Comparison of ENCODE assay signal across 15 cellular contexts in the genomic region with DNA sequence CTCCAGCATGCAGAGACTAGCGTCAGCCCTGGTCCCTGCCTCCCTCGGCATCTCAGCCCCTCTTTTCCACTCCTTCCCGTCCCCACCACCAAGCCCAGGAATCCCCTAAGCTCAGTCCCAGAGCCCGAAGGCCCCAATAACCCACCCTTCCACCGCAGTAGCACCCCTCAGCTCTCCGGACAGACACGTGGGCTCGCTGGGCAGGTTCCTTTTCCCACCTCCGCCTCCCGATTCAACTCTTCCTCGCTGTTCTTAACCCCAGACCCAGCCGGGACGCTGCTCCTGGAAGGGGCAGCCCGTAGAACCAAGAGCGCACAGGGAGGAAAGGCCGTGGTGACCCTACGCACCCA. TPM values are rescaled to one million over a fixed set of nuclear protein-coding genes. Genes with fewer than 3 reads are reported as not detected.
DNase-seq lines count a peak whose midpoint lies in the region; ATAC-seq and TF ChIP-seq lines count a peak whose summit lies in the region.
"Had no signal": no experiment of that assay in that cellular context is flagged by ENCODE, and none has a peak within 500 bp of the region (broad histone marks: within the 10 kb centered on the region; RNA-seq: fewer than 3 reads in every experiment).

No MANE protein-coding gene starts in this region.

- H3K27ac ChIP-seq in colonic mucosa (peak overlapping the region; percentile 63), urinary bladder (ENCODE audit: low read depth) (no peak overlapping the region)
- H3K27ac ChIP-seq: cardiac muscle cell, suprapubic skin had no signal

- intact Hi-C loops in colonic mucosa (cut with DNase I) = loop anchor here (5.0 kb wide), 3 partner anchors 63 to 238 kb away; no protein-coding TSS in a partner anchor

- peak overlapping the region; percentile 59 for H3K4me3 ChIP-seq in colonic mucosa
- H3K4me3 ChIP-seq in urinary bladder (ENCODE audit: low read depth, low read length) = peak overlapping the region; percentile 9
- H3K4me3 ChIP-seq: cardiac muscle cell had no signal

- no peak for ATAC-seq in stimulated activated naive CD8-positive, alpha-beta T cell treated with anti-CD3 and anti-CD28 coated beads, Interleukin-15, Interleukin-2, amounts not matched to agents 100 U/mL and 50 U/mL, for 24 hours
- ATAC-seq in natural killer cell treated with Interleukin-12 subunit alpha and Interleukin-12 subunit beta and Interleukin-15 and Interleukin-18, amount 100 ng/mL, for 72 hours = no peak
- no peak for ATAC-seq in HG02642 (IDR thresholded peaks at IDR 0.05; ENCODE audit: poor library complexity, unreplicated experiment)

- peak overlapping the region; percentile 56 for H3K4me3 Mint-ChIP-seq in stimulated activated naive CD8-positive, alpha-beta T cell treated with anti-CD3 and anti-CD28 coated beads, Interleukin-15, Interleukin-2, amounts not matched to agents 100 ng/mL and 50 ng/mL, for 24 hours
- peak overlapping the region; percentile 32 for H3K4me3 Mint-ChIP-seq in natural killer cell treated with Interleukin-12 subunit alpha and Interleukin-12 subunit beta and Interleukin-15 and Interleukin-18, amount 100 ng/mL, for 72 hours
- no peak overlapping the region for H3K4me3 Mint-ChIP-seq in mesothelial cell of epicardium

- H3K9me3 ChIP-seq in colonic mucosa = no peaks in the 10 kb centered on the region
- H3K9me3 ChIP-seq: suprapubic skin had no signal

- TF ChIP-seq CTCF in colonic mucosa (IDR thresholded peaks at IDR 0.05) (no peak), mesothelial cell of epicardium (IDR thresholded peaks at IDR 0.05; ENCODE audit: unreplicated experiment) (no peak)

- H3K9me3 Mint-ChIP-seq in stimulated activated naive CD8-positive, alpha-beta T cell treated with anti-CD3 and anti-CD28 coated beads, Interleukin-15, Interleukin-2, amounts not matched to agents 100 ng/mL and 50 ng/mL, for 24 hours = no peaks in the 10 kb centered on the region
- no peaks in the 10 kb centered on the region for H3K9me3 Mint-ChIP-seq in natural killer cell treated with Interleukin-12 subunit alpha and Interleukin-12 subunit beta and Interleukin-15 and Interleukin-18, amount 100 ng/mL, for 72 hours
- H3K9me3 Mint-ChIP-seq in mesothelial cell of epicardium = no peaks in the 10 kb centered on the region

- no peaks in the 10 kb centered on the region for H3K36me3 Mint-ChIP-seq in stimulated activated naive CD8-positive, alpha-beta T cell treated with anti-CD3 and anti-CD28 coated beads, Interleukin-15, Interleukin-2, amounts not matched to agents 100 ng/mL and 50 ng/mL, for 24 hours (ENCODE audit: low read depth)
- H3K36me3 Mint-ChIP-seq in natural killer cell treated with Interleukin-12 subunit alpha and Interleukin-12 subunit beta and Interleukin-15 and Interleukin-18, amount 100 ng/mL, for 72 hours = no peaks in the 10 kb centered on the region
- H3K36me3 Mint-ChIP-seq in mesothelial cell of epicardium = no peaks in the 10 kb centered on the region

- H3K36me3 ChIP-seq in colonic mucosa (no peaks in the 10 kb centered on the region), urinary bladder (ENCODE audit: insufficient read depth) (no peaks in the 10 kb centered on the region)
- H3K36me3 ChIP-seq: cardiac muscle cell, suprapubic skin had no signal

- DNase-seq in stimulated activated naive CD8-positive, alpha-beta T cell treated with anti-CD3 and anti-CD28 coated beads, Interleukin-15, Interleukin-2, amounts not matched to agents 100 U/mL and 50 U/mL, for 24 hours = no peak
- DNase-seq in colonic mucosa = no peak
- no peak for DNase-seq in natural killer cell treated with Interleukin-12 subunit alpha and Interleukin-12 subunit beta and Interleukin-15 and Interleukin-18, amount 100 ng/mL, for 72 hours (ENCODE audit: low spot score)
- no peak for DNase-seq in mesothelial cell of epicardium (ENCODE audit: low spot score in 2 of 2, unreplicated experiment in 2 of 2)
- DNase-seq in COLO829 (ENCODE audit: low spot score) = no peak
- DNase-seq: occipital lobe; stimulated activated CD4-positive, alpha-beta T cell treated with anti-CD3 and anti-CD28 coated beads, Interleukin-4, amount 100 ng/mL, for 24 hours had no signal

- peak overlapping the region; percentile 91 to 92 for H3K9ac ChIP-seq in colonic mucosa (ENCODE audit: low read depth in 2 of 2, low read length in 2 of 2)

- H3K4me1 ChIP-seq in colonic mucosa (no peaks in the 10 kb centered on the region), urinary bladder (ENCODE audit: insufficient read depth) (peaks cover 4% of the 10 kb centered on the region)

- H3K27ac Mint-ChIP-seq in stimulated activated naive CD8-positive, alpha-beta T cell treated with anti-CD3 and anti-CD28 coated beads, Interleukin-15, Interleukin-2, amounts not matched to agents 100 ng/mL and 50 ng/mL, for 24 hours = no peak overlapping the region
- no peak overlapping the region for H3K27ac Mint-ChIP-seq in natural killer cell treated with Interleukin-12 subunit alpha and Interleukin-12 subunit beta and Interleukin-15 and Interleukin-18, amount 100 ng/mL, for 72 hours
- H3K27ac Mint-ChIP-seq in mesothelial cell of epicardium = no peak overlapping the region

- H3K27me3 Mint-ChIP-seq in stimulated activated naive CD8-positive, alpha-beta T cell treated with anti-CD3 and anti-CD28 coated beads, Interleukin-15, Interleukin-2, amounts not matched to agents 100 ng/mL and 50 ng/mL, for 24 hours = peaks cover 67% of the 10 kb centered on the region
- peaks cover 31 to 44% of the 10 kb centered on the region in 2 donors for H3K27me3 Mint-ChIP-seq in natural killer cell treated with Interleukin-12 subunit alpha and Interleukin-12 subunit beta and Interleukin-15 and Interleukin-18, amount 100 ng/mL, for 72 hours
- H3K27me3 Mint-ChIP-seq in mesothelial cell of epicardium (ENCODE audit: low read depth) = peaks cover 92% of the 10 kb centered on the region

- peaks cover 33% of the 10 kb centered on the region for H3K27me3 ChIP-seq in colonic mucosa

- peaks cover 23% of the 10 kb centered on the region for H3K4me1 Mint-ChIP-seq in stimulated activated naive CD8-positive, alpha-beta T cell treated with anti-CD3 and anti-CD28 coated beads, Interleukin-15, Interleukin-2, amounts not matched to agents 100 ng/mL and 50 ng/mL, for 24 hours (ENCODE audit: low read depth)
- H3K4me1 Mint-ChIP-seq in natural killer cell treated with Interleukin-12 subunit alpha and Interleukin-12 subunit beta and Interleukin-15 and Interleukin-18, amount 100 ng/mL, for 72 hours (ENCODE audit: low read depth in 2 of 2) = peaks cover 0 to 10% of the 10 kb centered on the region in 2 donors
- peaks cover 8% of the 10 kb centered on the region for H3K4me1 Mint-ChIP-seq in mesothelial cell of epicardium

- 5% methylated on average over 17 of the region's 17 CpGs for WGBS in urinary bladder

RNA-seq across cellular contexts. Expression of a gene that starts 1.4 kb away (rescaled TPM):
- total RNA-seq in colonic mucosa (100 to 1,000 TPM in 1 of 2 donors, 10 to 100 TPM in 1; 82.2 to 103 TPM), urinary bladder (not detected), mesothelial cell of epicardium (0.18 to 0.62 TPM (median 0.38 TPM) in 3 replicates)
- under 1 TPM in 1 of 2 donors, not detected in 1; 0.28 TPM for total RNA-seq in natural killer cell treated with Interleukin-12 subunit alpha and Interleukin-12 subunit beta and Interleukin-15 and Interleukin-18, amount 100 ng/mL, for 72 hours
- polyA plus RNA-seq in urinary bladder = 0.13 TPM
- total RNA-seq: cardiac muscle cell, LHCN-M2, RPMI7951 had no signal
- polyA plus RNA-seq: cardiac muscle cell had no signal

RNA-seq across cellular contexts. Expression of a gene that starts 18.0 kb away (rescaled TPM):
- 1 to 10 TPM in 1 of 2 donors, under 1 TPM in 1; 0.05 to 1.6 TPM for total RNA-seq in colonic mucosa
- not detected for total RNA-seq in natural killer cell treated with Interleukin-12 subunit alpha and Interleukin-12 subunit beta and Interleukin-15 and Interleukin-18, amount 100 ng/mL, for 72 hours
- total RNA-seq in urinary bladder = not detected
- polyA plus RNA-seq in urinary bladder = not detected
- total RNA-seq in mesothelial cell of epicardium = not detected in 3 replicates
- total RNA-seq: H7, LHCN-M2, suprapubic skin had no signal

Comparison
In these comparisons a context has a peak if more than half of its experiments do, and no peak if none do; other contexts are left out.
1. RNA of a gene that starts 1.4 kb away (total RNA-seq): 82.2 to 103 TPM in colonic mucosa; 0.28 TPM in natural killer cell treated with Interleukin-12 subunit alpha and Interleukin-12 subunit beta and Interleukin-15 and Interleukin-18, amount 100 ng/mL, for 72 hours, 0.18 to 0.62 TPM in mesothelial cell of epicardium and not detected in urinary bladder (single experiment); every median in the first group is over 10 times any median in the second.